Comparison of ENCODE assay signal across 10 cellular contexts in genomic region chrX:21996872-21997271, GRCh38. TPM values are rescaled to one million over a fixed set of nuclear protein-coding genes. Genes with fewer than 3 reads are reported as not detected.
DNase-seq lines count a peak whose midpoint lies in the region; ATAC-seq and TF ChIP-seq lines count a peak whose summit lies in the region.
"Had no signal": no experiment of that assay in that cellular context is flagged by ENCODE, and none has a peak within 500 bp of the region (broad histone marks: within the 10 kb centered on the region; RNA-seq: fewer than 3 reads in every experiment).

No MANE protein-coding gene starts in this region.

- H3K27me3 Mint-ChIP-seq in stimulated activated naive CD8-positive, alpha-beta T cell treated with anti-CD3 and anti-CD28 coated beads, Interleukin-15, Interleukin-2, amounts not matched to agents 100 ng/mL and 50 ng/mL, for 24 hours, result no peaks in the 10 kb centered on the region
- H3K27me3 Mint-ChIP-seq in WTC11 (ENCODE audit: low read depth) (no peaks in the 10 kb centered on the region), glutamatergic neuron (ENCODE audit: unreplicated experiment) (no peaks in the 10 kb centered on the region)
- H3K27me3 Mint-ChIP-seq in naive thymus-derived CD8-positive, alpha-beta T cell, result no peaks in the 10 kb centered on the region

- no peak for ATAC-seq in stimulated activated naive CD8-positive, alpha-beta T cell treated with anti-CD3 and anti-CD28 coated beads, Interleukin-15, Interleukin-2, amounts not matched to agents 100 U/mL and 50 U/mL, for 24 hours
- ATAC-seq in WTC11, result no peak
- ATAC-seq in GM18858 (IDR thresholded peaks at IDR 0.05; ENCODE audit: unreplicated experiment), result no peak
- no peak for ATAC-seq in naive thymus-derived CD8-positive, alpha-beta T cell

- H3K4me3 Mint-ChIP-seq in stimulated activated naive CD8-positive, alpha-beta T cell treated with anti-CD3 and anti-CD28 coated beads, Interleukin-15, Interleukin-2, amounts not matched to agents 100 ng/mL and 50 ng/mL, for 24 hours, result no peak overlapping the region
- H3K4me3 Mint-ChIP-seq in WTC11 (no peak overlapping the region), glutamatergic neuron (ENCODE audit: unreplicated experiment) (no peak overlapping the region)
- H3K4me3 Mint-ChIP-seq in naive thymus-derived CD8-positive, alpha-beta T cell, result no peak overlapping the region

- peak overlapping the region; percentile 40 for H3K27ac Mint-ChIP-seq in stimulated activated naive CD8-positive, alpha-beta T cell treated with anti-CD3 and anti-CD28 coated beads, Interleukin-15, Interleukin-2, amounts not matched to agents 100 ng/mL and 50 ng/mL, for 24 hours
- H3K27ac Mint-ChIP-seq in WTC11, result peak overlapping the region; percentile 23; the same call in 1 of the 2 replicates
- H3K27ac Mint-ChIP-seq in glutamatergic neuron (ENCODE audit: unreplicated experiment), result peak overlapping the region; percentile 66
- H3K27ac Mint-ChIP-seq in naive thymus-derived CD8-positive, alpha-beta T cell, result peak overlapping the region in 4 of 10 donors; percentile 27 to 56 (median 38)

- CTCF ChIA-PET in WTC11 (lab: Charles Lee), result interaction anchor here (1.3 kb wide), 1 partner anchor 12 kb away, joined by 5 read pairs; no protein-coding TSS in a partner anchor

- DNase-seq in stimulated activated naive CD8-positive, alpha-beta T cell treated with anti-CD3 and anti-CD28 coated beads, Interleukin-15, Interleukin-2, amounts not matched to agents 100 U/mL and 50 U/mL, for 24 hours, result no peak
- DNase-seq in WTC11 (ENCODE audit: low spot score) (no peak), glutamatergic neuron (no peak), NCI-H1417 (lab: John Stamatoyannopoulos, UW) (no peak), LoVo (ENCODE audit: low spot score) (no peak)
- no peak for DNase-seq in naive thymus-derived CD8-positive, alpha-beta T cell
- DNase-seq: DMS79, NCI-H1417 treated with DMSO at 0.1 percent for 48 hours had no signal

- peaks cover 63% of the 10 kb centered on the region for H3K36me3 Mint-ChIP-seq in stimulated activated naive CD8-positive, alpha-beta T cell treated with anti-CD3 and anti-CD28 coated beads, Interleukin-15, Interleukin-2, amounts not matched to agents 100 ng/mL and 50 ng/mL, for 24 hours (ENCODE audit: low read depth)
- peaks cover 32% of the 10 kb centered on the region for H3K36me3 Mint-ChIP-seq in WTC11
- H3K36me3 Mint-ChIP-seq in glutamatergic neuron (ENCODE audit: unreplicated experiment), result no peaks in the 10 kb centered on the region
- H3K36me3 Mint-ChIP-seq in naive thymus-derived CD8-positive, alpha-beta T cell, result peaks cover 0 to 29% (median 6%) of the 10 kb centered on the region in 3 donors

- H3K9me3 Mint-ChIP-seq in stimulated activated naive CD8-positive, alpha-beta T cell treated with anti-CD3 and anti-CD28 coated beads, Interleukin-15, Interleukin-2, amounts not matched to agents 100 ng/mL and 50 ng/mL, for 24 hours, result no peaks in the 10 kb centered on the region
- H3K9me3 Mint-ChIP-seq in WTC11 (no peaks in the 10 kb centered on the region), glutamatergic neuron (ENCODE audit: unreplicated experiment) (no peaks in the 10 kb centered on the region)
- no peaks in the 10 kb centered on the region for H3K9me3 Mint-ChIP-seq in naive thymus-derived CD8-positive, alpha-beta T cell

- H3K4me1 Mint-ChIP-seq in stimulated activated naive CD8-positive, alpha-beta T cell treated with anti-CD3 and anti-CD28 coated beads, Interleukin-15, Interleukin-2, amounts not matched to agents 100 ng/mL and 50 ng/mL, for 24 hours (ENCODE audit: low read depth), result peaks cover 40% of the 10 kb centered on the region
- H3K4me1 Mint-ChIP-seq in WTC11 (peaks cover 11% of the 10 kb centered on the region), glutamatergic neuron (ENCODE audit: low read depth, unreplicated experiment) (peaks cover 8% of the 10 kb centered on the region)
- H3K4me1 Mint-ChIP-seq in naive thymus-derived CD8-positive, alpha-beta T cell, result peaks cover 3 to 26% (median 16%) of the 10 kb centered on the region in 4 donors

- TF ChIP-seq CTCF in WTC11 (IDR thresholded peaks at IDR 0.05) (no peak), glutamatergic neuron (IDR thresholded peaks at IDR 0.05; ENCODE audit: partially characterized antibody, unreplicated experiment) (no peak)

- POLR2A ChIA-PET in WTC11 (lab: Charles Lee), result no interaction called here
- POLR2A ChIA-PET in naive thymus-derived CD8-positive, alpha-beta T cell (lab: Charles Lee), result no interaction called here

TF ChIP-seq in WTC11, 78 proteins besides CTCF, POLR2A, EP300 and RAD21:
- TF ChIP-seq SOX15 (CRISPR knock-in tag; IDR thresholded peaks at IDR 0.05), result no peak
- no peak for TF ChIP-seq AFF4 (CRISPR knock-in tag; IDR thresholded peaks at IDR 0.05; ENCODE audit: borderline replicate concordance)
- no peak for TF ChIP-seq CDX4 (CRISPR knock-in tag; IDR thresholded peaks at IDR 0.05; ENCODE audit: borderline replicate concordance)
- no peak for TF ChIP-seq ZBTB43 (CRISPR knock-in tag; IDR thresholded peaks at IDR 0.05)

RNA-seq across cellular contexts. Expression of gene PHEX, which starts 35.3 kb away (rescaled TPM):
- total RNA-seq in WTC11 (2021) (0.02 to 0.04 TPM (median 0.02 TPM) in 3 replicates), glutamatergic neuron (ENCODE audit: unreplicated experiment) (0.17 TPM)
- under 1 TPM; 0.18 to 0.19 TPM for total RNA-seq in naive thymus-derived CD8-positive, alpha-beta T cell
- polyA plus RNA-seq in naive thymus-derived CD8-positive, alpha-beta T cell, result not detected

RNA-seq across cellular contexts. Expression of gene SMS, which starts 56.4 kb away (rescaled TPM):
- 170 to 173 TPM (median 172 TPM) in 3 replicates for total RNA-seq in WTC11 (2021)
- 96.5 TPM for total RNA-seq in glutamatergic neuron (ENCODE audit: unreplicated experiment)
- total RNA-seq in naive thymus-derived CD8-positive, alpha-beta T cell, result 10 to 100 TPM; 19.2 to 25.8 TPM
- polyA plus RNA-seq in naive thymus-derived CD8-positive, alpha-beta T cell, result 10 to 100 TPM; 32.7 to 39.5 (median 32.9) TPM
